18 cellular contexts compared by ENCODE assay signal in the genomic region with DNA sequence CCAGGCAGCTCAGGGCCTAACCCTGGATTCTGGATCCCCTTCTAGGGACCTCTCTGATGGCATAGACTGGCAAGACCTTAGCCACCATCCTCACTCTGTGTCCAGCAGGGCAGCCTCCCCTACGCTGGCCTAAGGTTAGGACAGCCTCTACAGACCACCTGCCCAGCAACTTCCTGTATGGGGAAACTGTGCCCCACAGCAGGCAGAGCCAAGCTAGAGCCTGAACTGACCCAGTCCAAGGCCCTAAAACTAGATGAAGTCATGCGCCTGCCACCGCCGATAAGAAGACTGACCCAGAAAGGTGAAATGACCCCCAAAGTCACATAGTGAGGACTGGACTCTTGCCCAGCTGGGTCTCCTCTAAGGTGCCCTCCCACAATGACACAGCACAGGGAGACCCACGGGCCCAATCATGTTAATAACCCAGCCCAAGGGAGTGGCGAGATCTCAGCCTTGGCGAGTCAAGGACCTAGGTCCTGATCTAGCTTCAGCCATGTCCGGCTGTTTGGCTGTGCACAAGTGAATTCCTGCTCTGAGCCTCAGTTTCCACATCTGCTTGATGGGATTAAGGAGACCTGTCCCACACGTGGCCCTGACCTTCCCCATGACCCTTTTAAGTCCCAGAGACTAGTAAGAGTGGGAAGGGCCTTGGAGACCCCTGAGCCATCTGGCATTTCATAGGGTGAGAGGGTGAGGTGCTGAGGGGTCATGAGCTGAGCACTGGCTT. TPM values are rescaled to one million over a fixed set of nuclear protein-coding genes. Genes with fewer than 3 reads are reported as not detected.
DNase-seq lines count a peak whose midpoint lies in the region; ATAC-seq and TF ChIP-seq lines count a peak whose summit lies in the region.
"Had no signal": no experiment of that assay in that cellular context is flagged by ENCODE, and none has a peak within 500 bp of the region (broad histone marks: within the 10 kb centered on the region; RNA-seq: fewer than 3 reads in every experiment).

No MANE protein-coding gene starts in this region.

- H3K27me3 ChIP-seq in CD8-positive, alpha-beta memory T cell (ENCODE audit: insufficient read depth, low read length, poor library complexity, severe bottlenecking) = no peaks in the 10 kb centered on the region
- no peaks in the 10 kb centered on the region for H3K27me3 ChIP-seq in hepatocyte
- H3K27me3 ChIP-seq: upper lobe of left lung had no signal

- DNase-seq in CD8-positive, alpha-beta memory T cell = no peak
- DNase-seq in WTC11 (ENCODE audit: low spot score) (no peak), hepatocyte (ENCODE audit: low spot score) (no peak), progenitor cell of endocrine pancreas (ENCODE audit: low spot score, unreplicated experiment) (no peak), GM13977 (ENCODE audit: low spot score) (no peak), NCI-H69 (lab: John Stamatoyannopoulos, UW) (no peak), NCI-H1694 treated with DMSO at 0.1 percent for 48 hours (lab: John Stamatoyannopoulos, UW) (no peak)
- DNase-seq: activated CD4-positive, alpha-beta T cell treated with anti-CD3 and anti-CD28 coated beads, Interleukin-2, amount 50 U/mL, for 1 hour; activated naive CD4-positive, alpha-beta T cell treated with Interleukin-2 at 50 U/mL for 16 hours; aorta; COR-L47; EL; KBM-7; NCI-H187; NCI-H345 had no signal

- peaks cover 24 to 51% (median 34%) of the 10 kb centered on the region in 3 donors for H3K4me1 Mint-ChIP-seq in CD8-positive, alpha-beta memory T cell
- H3K4me1 Mint-ChIP-seq in WTC11 = peaks cover 12% of the 10 kb centered on the region; the same call in 1 of the 2 replicates
- H3K4me1 Mint-ChIP-seq in progenitor cell of endocrine pancreas (ENCODE audit: low read depth) = peaks cover 53% of the 10 kb centered on the region

- peak overlapping the region; percentile 79 for H3K27ac ChIP-seq in CD8-positive, alpha-beta memory T cell (ENCODE audit: low read depth, low read length)
- peak overlapping the region; percentile 87 for H3K27ac ChIP-seq in hepatocyte
- H3K27ac ChIP-seq: prostate gland had no signal

- TF ChIP-seq CTCF in WTC11 (IDR thresholded peaks at IDR 0.05) (no peak), hepatocyte (IDR thresholded peaks at IDR 0.05; ENCODE audit: poor library complexity) (no peak), progenitor cell of endocrine pancreas (IDR thresholded peaks at IDR 0.05; ENCODE audit: unreplicated experiment) (no peak), GM13977 (IDR thresholded peaks at IDR 0.05; ENCODE audit: extremely low read depth, insufficient read depth, missing control alignments) (no peak)

- H3K4me1 ChIP-seq in CD8-positive, alpha-beta memory T cell (ENCODE audit: insufficient read depth, low read length) = peaks cover 13% of the 10 kb centered on the region
- H3K4me1 ChIP-seq in hepatocyte (ENCODE audit: insufficient read depth) = peaks cover 68% of the 10 kb centered on the region

- POLR2A ChIA-PET in CD8-positive, alpha-beta memory T cell (lab: Charles Lee) = no interaction called here
- POLR2A ChIA-PET in WTC11 (lab: Charles Lee) = no interaction called here

- H3K4me2 ChIP-seq in hepatocyte = peak overlapping the region; percentile 92

- H3K27ac Mint-ChIP-seq in CD8-positive, alpha-beta memory T cell = peak overlapping the region in 4 of 8 donors; percentile 66 to 90 (median 66)
- H3K27ac Mint-ChIP-seq in WTC11 (0 out of 2 replicates have a peak overlapping the region, but pooled peaks have one; percentile 19), progenitor cell of endocrine pancreas (peak overlapping the region; percentile 80)

- ATAC-seq in WTC11 = no peak
- ATAC-seq in GM19351 (IDR thresholded peaks at IDR 0.05; ENCODE audit: unreplicated experiment) = no peak

- H2AFZ ChIP-seq in hepatocyte = no peak overlapping the region

- peaks cover 52% of the 10 kb centered on the region for H4K20me1 ChIP-seq in hepatocyte (ENCODE audit: insufficient read depth, poor library complexity, severe bottlenecking)

- in situ Hi-C loops in GM13977 (cut with MboI; ENCODE audit: low pct_unique_long_range_greater_than_20kb, low sequenced_read_pairs, unreplicated experiment) = no loop called here

- H3K79me2 ChIP-seq in hepatocyte = peaks cover 94% of the 10 kb centered on the region

- H3K9me2 ChIP-seq in hepatocyte (replicated peaks; ENCODE audit: insufficient read depth) = no peaks in the 10 kb centered on the region

- H3K27me3 Mint-ChIP-seq in CD8-positive, alpha-beta memory T cell = no peaks in the 10 kb centered on the region
- H3K27me3 Mint-ChIP-seq in WTC11 (ENCODE audit: low read depth) = peaks cover 3% of the 10 kb centered on the region
- H3K27me3 Mint-ChIP-seq in progenitor cell of endocrine pancreas = no peaks in the 10 kb centered on the region

- H3K4me3 ChIP-seq in CD8-positive, alpha-beta memory T cell (ENCODE audit: low read length) = no peak overlapping the region
- H3K4me3 ChIP-seq in hepatocyte = no peak overlapping the region
- H3K4me3 ChIP-seq: prostate gland, upper lobe of left lung had no signal

- peak overlapping the region in 1 of 7 donors; percentile 48 for H3K4me3 Mint-ChIP-seq in CD8-positive, alpha-beta memory T cell
- H3K4me3 Mint-ChIP-seq in WTC11 (no peak overlapping the region), progenitor cell of endocrine pancreas (ENCODE audit: low read depth) (no peak overlapping the region)

- no peaks in the 10 kb centered on the region for H3K9me3 Mint-ChIP-seq in CD8-positive, alpha-beta memory T cell
- no peaks in the 10 kb centered on the region for H3K9me3 Mint-ChIP-seq in WTC11
- H3K9me3 Mint-ChIP-seq in progenitor cell of endocrine pancreas (ENCODE audit: low read depth) = no peaks in the 10 kb centered on the region

- peaks cover 0 to 7% (median 0%) of the 10 kb centered on the region in 3 donors for H3K36me3 Mint-ChIP-seq in CD8-positive, alpha-beta memory T cell
- H3K36me3 Mint-ChIP-seq in WTC11 = no peaks in the 10 kb centered on the region
- peaks cover 6% of the 10 kb centered on the region for H3K36me3 Mint-ChIP-seq in progenitor cell of endocrine pancreas (ENCODE audit: insufficient read depth)

- H3K36me3 ChIP-seq in CD8-positive, alpha-beta memory T cell (ENCODE audit: insufficient read depth, low read length) = no peaks in the 10 kb centered on the region
- no peaks in the 10 kb centered on the region for H3K36me3 ChIP-seq in hepatocyte (replicated peaks; ENCODE audit: insufficient read depth, low read depth)
- H3K36me3 ChIP-seq: prostate gland, upper lobe of left lung had no signal

- no peaks in the 10 kb centered on the region for H3K9me3 ChIP-seq in CD8-positive, alpha-beta memory T cell (ENCODE audit: low read length)
- H3K9me3 ChIP-seq in hepatocyte (ENCODE audit: low read depth) = no peaks in the 10 kb centered on the region
- H3K9me3 ChIP-seq: prostate gland, upper lobe of left lung had no signal

- CTCF ChIA-PET in CD8-positive, alpha-beta memory T cell (lab: Charles Lee) = interaction anchor here (0.7 to 2.1 kb wide), 3 partner anchors 17 to 402 kb away, joined by 3 to 10 read pairs (median 3); no protein-coding TSS in a partner anchor
- CTCF ChIA-PET in WTC11 (lab: Charles Lee) = interaction anchor here (0.8 to 5.0 kb wide), 5 partner anchors 11 to 51 kb away, joined by 3 to 24 read pairs (median 5); no protein-coding TSS in a partner anchor

- 83% methylated on average over 9 of the region's 9 CpGs for WGBS in hepatocyte (ENCODE audit: low lambda C conversion rate, missing lambda C conversion rate)

TF ChIP-seq in WTC11, 78 proteins besides CTCF, POLR2A, EP300 and RAD21 (continues in another document):
- TF ChIP-seq SP1 (CRISPR knock-in tag; conservative IDR thresholded peaks at IDR 0.05) (no peak), ZNF423 (CRISPR knock-in tag; IDR thresholded peaks at IDR 0.05) (no peak), EMX1 (CRISPR knock-in tag; IDR thresholded peaks at IDR 0.05) (no peak), NR1H2 (CRISPR knock-in tag; IDR thresholded peaks at IDR 0.05) (no peak), ZNF232 (CRISPR knock-in tag; IDR thresholded peaks at IDR 0.05) (no peak)

RNA-seq across cellular contexts. Expression of gene STARD10, which starts 17.6 kb away (rescaled TPM):
- 10 to 100 TPM; 13.8 to 15.9 TPM for total RNA-seq in CD8-positive, alpha-beta memory T cell
- 21.8 TPM for polyA plus RNA-seq in CD8-positive, alpha-beta memory T cell
- total RNA-seq in WTC11 (2021) (32.0 to 40.9 TPM (median 36.6 TPM) in 3 replicates), hepatocyte (290 and 390 TPM in 2 replicates), progenitor cell of endocrine pancreas (212 and 220 TPM in 2 replicates)
- polyA plus RNA-seq in hepatocyte = 575 and 686 TPM in 2 replicates

RNA-seq across cellular contexts. Expression of gene ARAP1, which starts 24.1 kb away (rescaled TPM):
- total RNA-seq in CD8-positive, alpha-beta memory T cell = 10 to 100 TPM; 61.2 to 64.0 TPM
- 39.8 TPM for polyA plus RNA-seq in CD8-positive, alpha-beta memory T cell
- 76.4 to 98.8 TPM (median 78.3 TPM) in 3 replicates for total RNA-seq in WTC11 (2021)
- total RNA-seq in hepatocyte = 86.9 and 118 TPM in 2 replicates
- 53.2 and 60.2 TPM in 2 replicates for polyA plus RNA-seq in hepatocyte
- 83.4 and 86.7 TPM in 2 replicates for total RNA-seq in progenitor cell of endocrine pancreas

RNA-seq across cellular contexts. Expression of gene ATG16L2, which starts 37.9 kb away (rescaled TPM):
- 10 to 100 TPM; 50.3 to 53.2 TPM for total RNA-seq in CD8-positive, alpha-beta memory T cell
- polyA plus RNA-seq in CD8-positive, alpha-beta memory T cell = 18.8 TPM
- 22.2 to 29.0 TPM (median 28.6 TPM) in 3 replicates for total RNA-seq in WTC11 (2021)
- 8.2 and 11.5 TPM in 2 replicates for total RNA-seq in hepatocyte
- polyA plus RNA-seq in hepatocyte = 20.3 and 27.6 TPM in 2 replicates
- 43.8 and 43.9 TPM in 2 replicates for total RNA-seq in progenitor cell of endocrine pancreas
